ENCODE assay signal across 25 cellular contexts in the genomic region with DNA sequence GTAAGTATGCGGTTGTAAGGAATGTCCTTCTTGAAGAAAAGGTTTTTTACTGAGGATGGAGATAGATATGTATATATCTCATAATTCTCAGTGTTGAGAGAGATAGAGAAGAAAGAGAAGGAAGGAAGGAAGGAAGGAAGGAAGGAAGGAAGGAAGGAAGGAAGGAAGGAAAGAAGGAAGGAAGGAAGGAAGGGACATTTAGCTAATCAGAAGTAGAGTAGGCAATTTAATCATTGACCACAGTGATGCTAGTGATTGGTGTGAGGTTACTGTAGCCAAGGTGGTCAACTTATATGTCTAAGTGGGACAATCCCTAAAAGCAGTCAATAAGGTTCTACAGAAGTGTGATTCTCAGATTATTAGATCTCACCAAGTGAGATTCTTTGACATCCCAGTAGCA.
"Had no signal": no experiment of that assay in that cellular context is flagged by ENCODE, and none has a peak within 500 bp of the region (broad histone marks: within the 10 kb centered on the region; RNA-seq: fewer than 3 reads in every experiment).

No MANE protein-coding gene starts in this region.

- H3K27me3 ChIP-seq: esophagus squamous epithelium, gastrocnemius medialis, heart right ventricle, left lung had no signal

- H3K9me3 ChIP-seq: gastrocnemius medialis, lower lobe of right lung, mucosa of descending colon had no signal

- ATAC-seq: effector memory CD8-positive, alpha-beta T cell; esophagus mucosa; gastrocnemius medialis; heart right ventricle; left cardiac atrium; left lung; left ventricle myocardium superior; lower lobe of right lung; mucosa of descending colon had no signal

- H3K27ac ChIP-seq: coronary artery, epithelial cell of prostate, esophagus squamous epithelium, gastrocnemius medialis, heart right ventricle, left lung, lower lobe of right lung had no signal

- H3K36me3 ChIP-seq: esophagus squamous epithelium, gastrocnemius medialis, heart right ventricle, left lung, lower lobe of right lung had no signal

- H3K4me3 ChIP-seq: coronary artery, esophagus squamous epithelium, gastrocnemius medialis, heart right ventricle, left lung, lower lobe of right lung, mucosa of descending colon had no signal

- H3K4me1 ChIP-seq: esophagus squamous epithelium, gastrocnemius medialis, heart right ventricle, left lung, lower lobe of right lung had no signal

- DNase-seq: effector CD8-positive, alpha-beta T cell; effector memory CD8-positive, alpha-beta T cell; endodermal cell; erythroblast; esophagus squamous epithelium; foreskin fibroblast; foreskin melanocyte; gastrocnemius medialis; glutamatergic neuron; head of caudate nucleus; heart right ventricle; hippocampal formation; left cardiac atrium; left ventricle myocardium superior; lower lobe of right lung; mesenchymal stem cell; mucosa of descending colon had no signal

- FAIRE-seq: colon, endometrium, islet of Langerhans, keratinocyte had no signal
